Comparison of ENCODE assay signal across 16 cellular contexts in the genomic region with DNA sequence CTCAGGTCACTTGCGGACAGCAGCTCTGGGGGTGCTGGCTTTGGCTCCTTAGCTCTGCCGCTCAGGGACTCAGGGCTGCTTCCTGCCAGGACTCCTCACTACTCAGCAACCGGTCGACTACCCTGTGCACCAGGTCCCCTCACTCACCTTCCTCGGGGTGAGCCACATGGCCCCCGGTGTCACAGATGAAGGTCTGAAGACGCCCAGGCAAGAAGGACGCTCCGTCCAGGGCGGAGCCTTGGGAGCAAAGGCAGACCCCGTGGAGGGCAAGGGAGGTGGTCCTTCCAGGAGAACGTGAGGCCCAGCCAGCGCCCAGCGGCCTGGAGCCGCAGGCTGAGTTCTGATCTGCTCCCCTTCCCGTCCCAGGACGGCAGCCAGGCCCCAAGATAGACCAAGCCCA. TPM values are rescaled to one million over a fixed set of nuclear protein-coding genes. Genes with fewer than 3 reads are reported as not detected.
"Had no signal": no experiment of that assay in that cellular context is flagged by ENCODE, and none has a peak within 500 bp of the region (broad histone marks: within the 10 kb centered on the region; RNA-seq: fewer than 3 reads in every experiment).

No MANE protein-coding gene starts in this region.

- H3K9me3 Mint-ChIP-seq: activated naive CD8-positive, alpha-beta T cell treated with anti-CD3 and anti-CD28 coated beads, Interleukin-2, amount 50 U/mL, for 24 hours; activated T-helper 1 cell treated with anti-CD3 and anti-CD28 coated beads, Interleukin-12 subunit alpha, Interleukin-12 subunit beta, Interleukin-2, Interleukin-4 antibody, amounts not matched to agents 30 ng/mL and 10 ng/mL and 1 ng/mL, durations not matched to agents 14 hours and 24 hours and 36 hours; natural killer cell treated with Interleukin-12 subunit alpha and Interleukin-12 subunit beta and Interleukin-15 and Interleukin-18, amount 100 ng/mL, for 72 hours; type B pancreatic cell; WTC11 had no signal

- H3K27ac ChIP-seq: ascending aorta, coronary artery, suprapubic skin had no signal

- H3K27ac Mint-ChIP-seq: activated naive CD8-positive, alpha-beta T cell treated with anti-CD3 and anti-CD28 coated beads, Interleukin-2, amount 50 U/mL, for 24 hours; activated T-helper 1 cell treated with anti-CD3 and anti-CD28 coated beads, Interleukin-12 subunit alpha, Interleukin-12 subunit beta, Interleukin-2, Interleukin-4 antibody, amounts not matched to agents 30 ng/mL and 10 ng/mL and 1 ng/mL, durations not matched to agents 14 hours and 24 hours and 36 hours; natural killer cell treated with Interleukin-12 subunit alpha and Interleukin-12 subunit beta and Interleukin-15 and Interleukin-18, amount 100 ng/mL, for 72 hours; T-helper 17 cell; type B pancreatic cell; WTC11 had no signal

- H3K4me3 ChIP-seq: ascending aorta, coronary artery, suprapubic skin had no signal

- H3K36me3 ChIP-seq: ascending aorta, suprapubic skin had no signal

- H3K9me3 ChIP-seq: ascending aorta, suprapubic skin had no signal

- ATAC-seq: activated naive CD8-positive, alpha-beta T cell treated with anti-CD3 and anti-CD28 coated beads, Interleukin-2, amount 50 U/mL, for 24 hours; natural killer cell treated with Interleukin-12 subunit alpha and Interleukin-12 subunit beta and Interleukin-15 and Interleukin-18, amount 100 ng/mL, for 72 hours; T-helper 17 cell; WTC11 had no signal

- DNase-seq: activated CD4-positive, alpha-beta T cell treated with anti-CD3 and anti-CD28 coated beads for 48 hours; activated naive CD4-positive, alpha-beta T cell; activated naive CD8-positive, alpha-beta T cell treated with anti-CD3 and anti-CD28 coated beads, Interleukin-2, amount 50 U/mL, for 24 hours; effector memory CD4-positive, alpha-beta T cell; stimulated activated CD4-positive, alpha-beta T cell treated with anti-CD3 and anti-CD28 coated beads, Interleukin-2, amount 100 ng/mL, for 48 hours; stimulated activated naive CD4-positive, alpha-beta T cell treated with Interleukin-2 at 50 U/mL for 16 hours; T-helper 17 cell had no signal

- H3K27me3 ChIP-seq: ascending aorta had no signal

- H3K36me3 Mint-ChIP-seq: natural killer cell treated with Interleukin-12 subunit alpha and Interleukin-12 subunit beta and Interleukin-15 and Interleukin-18, amount 100 ng/mL, for 72 hours; type B pancreatic cell; WTC11 had no signal

- H3K4me3 Mint-ChIP-seq: activated naive CD8-positive, alpha-beta T cell treated with anti-CD3 and anti-CD28 coated beads, Interleukin-2, amount 50 U/mL, for 24 hours; activated T-helper 1 cell treated with anti-CD3 and anti-CD28 coated beads, Interleukin-12 subunit alpha, Interleukin-12 subunit beta, Interleukin-2, Interleukin-4 antibody, amounts not matched to agents 30 ng/mL and 10 ng/mL and 1 ng/mL, durations not matched to agents 14 hours and 24 hours and 36 hours; natural killer cell treated with Interleukin-12 subunit alpha and Interleukin-12 subunit beta and Interleukin-15 and Interleukin-18, amount 100 ng/mL, for 72 hours; T-helper 17 cell; type B pancreatic cell; WTC11 had no signal

RNA-seq across cellular contexts. Expression of a gene that starts 32.0 kb away (rescaled TPM):
- total RNA-seq: activated T-helper 1 cell treated with anti-CD3 and anti-CD28 coated beads, Interleukin-12 subunit alpha, Interleukin-12 subunit beta, Interleukin-2, Interleukin-4 antibody, amounts not matched to agents 30 ng/mL and 10 ng/mL and 1 ng/mL, durations not matched to agents 14 hours and 24 hours and 36 hours; epithelial cell of proximal tubule; T-helper 17 cell had no signal
- polyA plus RNA-seq: mammary epithelial cell had no signal
